11 cellular contexts compared by ENCODE assay signal in genomic region chr15:89749526-89749925, GRCh38. TPM values are rescaled to one million over a fixed set of nuclear protein-coding genes. Genes with fewer than 3 reads are reported as not detected.
DNase-seq lines count a peak whose midpoint lies in the region; ATAC-seq and TF ChIP-seq lines count a peak whose summit lies in the region.
"Had no signal": no experiment of that assay in that cellular context is flagged by ENCODE, and none has a peak within 500 bp of the region (broad histone marks: within the 10 kb centered on the region; RNA-seq: fewer than 3 reads in every experiment).

No MANE protein-coding gene starts in this region.

- H3K27ac Mint-ChIP-seq in activated naive CD4-positive, alpha-beta T cell treated with anti-CD3 and anti-CD28 coated beads, Interleukin-2, amount 50 U/mL, for 24 hours: no peak overlapping the region
- no peak overlapping the region for H3K27ac Mint-ChIP-seq in activated naive CD8-positive, alpha-beta T cell treated with anti-CD3 and anti-CD28 coated beads, Interleukin-2, amount 10 ng/mL, durations not matched to agents 7 days and 5 days
- no peak overlapping the region for H3K27ac Mint-ChIP-seq in mesothelial cell of epicardium

- no peak for DNase-seq in activated naive CD4-positive, alpha-beta T cell treated with anti-CD3 and anti-CD28 coated beads, Interleukin-2, amount 50 U/mL, for 16 hours
- DNase-seq in activated naive CD8-positive, alpha-beta T cell treated with anti-CD3 and anti-CD28 coated beads, Interleukin-2, amount 10 ng/mL, durations not matched to agents 7 days and 5 days: no peak
- DNase-seq in mesothelial cell of epicardium (ENCODE audit: low spot score in 2 of 2, unreplicated experiment in 2 of 2) (no peak), upper lobe of right lung (no peak), NCI-H1694 treated with DMSO at 0.1 percent for 48 hours (lab: John Stamatoyannopoulos, UW) (no peak), SKM-1 treated with dmso at 0.1 percent for 144 hours (lab: John Stamatoyannopoulos, UW; ENCODE audit: unreplicated experiment) (no peak)
- DNase-seq: AML-193, SHP77 treated with DMSO at 0.1 percent for 48 hours had no signal

- peak overlapping the region; percentile 69 for H3K4me3 ChIP-seq in upper lobe of right lung

- H3K36me3 Mint-ChIP-seq in activated naive CD4-positive, alpha-beta T cell treated with anti-CD3 and anti-CD28 coated beads, Interleukin-2, amount 50 U/mL, for 24 hours: no peaks in the 10 kb centered on the region
- peaks cover 2% of the 10 kb centered on the region for H3K36me3 Mint-ChIP-seq in activated naive CD8-positive, alpha-beta T cell treated with anti-CD3 and anti-CD28 coated beads, Interleukin-2, amount 10 ng/mL, durations not matched to agents 7 days and 5 days
- no peaks in the 10 kb centered on the region for H3K36me3 Mint-ChIP-seq in mesothelial cell of epicardium

- H3K4me1 ChIP-seq in upper lobe of right lung: peaks cover 10% of the 10 kb centered on the region

- H3K27me3 ChIP-seq in upper lobe of right lung: peaks cover 7% of the 10 kb centered on the region

- H3K4me1 Mint-ChIP-seq in activated naive CD4-positive, alpha-beta T cell treated with anti-CD3 and anti-CD28 coated beads, Interleukin-2, amount 50 U/mL, for 24 hours: peaks cover 4% of the 10 kb centered on the region
- peaks cover 2% of the 10 kb centered on the region for H3K4me1 Mint-ChIP-seq in activated naive CD8-positive, alpha-beta T cell treated with anti-CD3 and anti-CD28 coated beads, Interleukin-2, amount 10 ng/mL, durations not matched to agents 7 days and 5 days
- H3K4me1 Mint-ChIP-seq in mesothelial cell of epicardium: peaks cover 5% of the 10 kb centered on the region

- POLR2A ChIA-PET in activated naive CD8-positive, alpha-beta T cell treated with anti-CD3 and anti-CD28 coated beads, Interleukin-2, amount 10 ng/mL, durations not matched to agents 7 days and 5 days (lab: Charles Lee): interaction anchor here (0.9 to 1.0 kb wide), 2 partner anchors 9 to 144 kb away, joined by 3 read pairs; partner anchors contain the start of gene AP3S2

- H3K27ac ChIP-seq in upper lobe of right lung: no peak overlapping the region

- H3K9me3 Mint-ChIP-seq in activated naive CD4-positive, alpha-beta T cell treated with anti-CD3 and anti-CD28 coated beads, Interleukin-2, amount 50 U/mL, for 24 hours: no peaks in the 10 kb centered on the region
- no peaks in the 10 kb centered on the region for H3K9me3 Mint-ChIP-seq in activated naive CD8-positive, alpha-beta T cell treated with anti-CD3 and anti-CD28 coated beads, Interleukin-2, amount 10 ng/mL, durations not matched to agents 7 days and 5 days
- H3K9me3 Mint-ChIP-seq in mesothelial cell of epicardium: no peaks in the 10 kb centered on the region

- H3K9me3 ChIP-seq in upper lobe of right lung: no peaks in the 10 kb centered on the region

- ATAC-seq in activated naive CD8-positive, alpha-beta T cell treated with anti-CD3 and anti-CD28 coated beads, Interleukin-2, amount 10 ng/mL, durations not matched to agents 7 days and 5 days (ENCODE audit: low read depth): no peak
- ATAC-seq in upper lobe of right lung (no peak), GM18519 (IDR thresholded peaks at IDR 0.05; ENCODE audit: low FRiP score, unreplicated experiment) (no peak)

- no peaks in the 10 kb centered on the region for H3K36me3 ChIP-seq in upper lobe of right lung

- H3K4me3 Mint-ChIP-seq in activated naive CD4-positive, alpha-beta T cell treated with anti-CD3 and anti-CD28 coated beads, Interleukin-2, amount 50 U/mL, for 24 hours: peak overlapping the region; percentile 84
- H3K4me3 Mint-ChIP-seq in activated naive CD8-positive, alpha-beta T cell treated with anti-CD3 and anti-CD28 coated beads, Interleukin-2, amount 10 ng/mL, durations not matched to agents 7 days and 5 days: peak overlapping the region; percentile 77
- H3K4me3 Mint-ChIP-seq in mesothelial cell of epicardium: peak overlapping the region; percentile 65

- TF ChIP-seq CTCF in mesothelial cell of epicardium (IDR thresholded peaks at IDR 0.05; ENCODE audit: unreplicated experiment) (no peak), upper lobe of right lung (IDR thresholded peaks at IDR 0.05) (no peak)

- peaks cover 5% of the 10 kb centered on the region for H3K27me3 Mint-ChIP-seq in activated naive CD4-positive, alpha-beta T cell treated with anti-CD3 and anti-CD28 coated beads, Interleukin-2, amount 50 U/mL, for 24 hours
- peaks cover 23% of the 10 kb centered on the region for H3K27me3 Mint-ChIP-seq in activated naive CD8-positive, alpha-beta T cell treated with anti-CD3 and anti-CD28 coated beads, Interleukin-2, amount 10 ng/mL, durations not matched to agents 7 days and 5 days
- peaks cover 2% of the 10 kb centered on the region for H3K27me3 Mint-ChIP-seq in mesothelial cell of epicardium (ENCODE audit: low read depth)

- intact Hi-C loops in upper lobe of right lung (cut with DNase I): no loop called here

RNA-seq across cellular contexts. Expression of gene MESP1, which starts 1.5 kb away (rescaled TPM):
- total RNA-seq in activated naive CD8-positive, alpha-beta T cell treated with anti-CD3 and anti-CD28 coated beads, Interleukin-2, amount 10 ng/mL, durations not matched to agents 7 days and 5 days: 1 to 10 TPM; 1.8 to 2.1 TPM
- 0.18 to 0.89 TPM in 2 of 3 replicates, not detected in the other for total RNA-seq in mesothelial cell of epicardium
- 4.9 TPM for total RNA-seq in upper lobe of right lung
- total RNA-seq: HepG2 had no signal

RNA-seq across cellular contexts. Expression of gene MESP2, which starts 26.6 kb away (rescaled TPM):
- total RNA-seq in activated naive CD8-positive, alpha-beta T cell treated with anti-CD3 and anti-CD28 coated beads, Interleukin-2, amount 10 ng/mL, durations not matched to agents 7 days and 5 days: not detected
- total RNA-seq in mesothelial cell of epicardium (0.29 TPM in 1 of 3 replicates, not detected in the others), upper lobe of right lung (not detected)
- total RNA-seq: HepG2 had no signal

RNA-seq across cellular contexts. Expression of gene WDR93, which starts 58.9 kb away (rescaled TPM):
- not detected for total RNA-seq in activated naive CD8-positive, alpha-beta T cell treated with anti-CD3 and anti-CD28 coated beads, Interleukin-2, amount 10 ng/mL, durations not matched to agents 7 days and 5 days
- 0.34 to 0.54 TPM (median 0.40 TPM) in 3 replicates for total RNA-seq in mesothelial cell of epicardium
- not detected for total RNA-seq in upper lobe of right lung
- total RNA-seq: HepG2 had no signal

RNA-seq across cellular contexts. Expression of gene PEX11A, which starts 59.0 kb away (rescaled TPM):
- 1 to 10 TPM; 3.7 to 3.8 TPM for total RNA-seq in activated naive CD8-positive, alpha-beta T cell treated with anti-CD3 and anti-CD28 coated beads, Interleukin-2, amount 10 ng/mL, durations not matched to agents 7 days and 5 days
- total RNA-seq in mesothelial cell of epicardium: 6.3 to 7.3 TPM (median 6.5 TPM) in 3 replicates
- total RNA-seq in upper lobe of right lung: 9.1 TPM
